ENCODE assay signal across 8 cellular contexts in the genomic region with DNA sequence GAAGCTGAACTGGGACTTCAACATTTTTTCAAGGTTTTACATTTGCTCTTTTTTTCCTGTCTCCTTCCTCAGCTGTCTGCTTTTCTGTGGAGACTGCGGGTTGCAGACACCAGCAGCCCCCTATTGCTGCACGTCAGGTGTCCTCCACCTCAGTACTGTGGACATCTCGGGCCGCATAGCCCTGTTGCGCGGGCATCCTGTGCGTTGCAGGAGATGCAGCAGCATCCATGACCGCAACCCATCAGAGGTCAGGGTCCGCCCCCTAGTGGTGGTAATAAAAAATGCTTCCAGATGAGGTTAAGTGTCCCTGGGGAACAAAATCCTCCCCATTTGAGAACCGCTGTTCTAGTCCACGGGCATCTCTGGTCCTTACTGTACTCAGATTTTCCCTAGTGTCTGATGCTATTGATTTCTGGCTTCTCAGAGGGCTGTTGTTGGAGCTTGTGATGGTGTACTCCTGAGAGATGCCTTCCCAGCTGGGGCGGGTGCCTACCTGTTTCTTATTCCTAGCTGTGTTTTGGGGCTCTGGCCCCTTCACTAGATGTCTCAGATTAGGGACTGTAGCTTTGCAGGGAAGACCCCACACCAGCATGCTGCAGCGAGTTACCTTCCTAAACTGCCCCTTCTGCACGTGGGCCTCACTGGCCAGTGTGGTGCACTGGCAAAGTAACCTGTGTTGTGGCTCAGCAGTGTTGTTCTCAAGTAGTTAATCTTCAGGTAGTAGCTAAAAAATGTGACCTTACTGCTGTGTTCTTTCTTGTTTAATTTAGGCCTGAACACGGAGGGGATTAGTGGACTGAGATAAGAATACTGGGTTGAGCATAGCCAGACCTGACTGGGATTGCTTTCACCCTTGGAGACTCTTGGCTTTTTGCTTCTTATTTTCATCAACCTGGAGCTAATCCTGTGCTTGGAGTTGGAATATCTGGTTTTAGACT. TPM values are rescaled to one million over a fixed set of nuclear protein-coding genes. Genes with fewer than 3 reads are reported as not detected.
DNase-seq lines count a peak whose midpoint lies in the region; ATAC-seq and TF ChIP-seq lines count a peak whose summit lies in the region.

No MANE protein-coding gene starts in this region.

- H3K27me3 Mint-ChIP-seq in HFFc6 (ENCODE audit: insufficient read depth) (peaks cover 1% of the 10 kb centered on the region), T-helper 17 cell (no peaks in the 10 kb centered on the region)

- H3K27ac Mint-ChIP-seq in HFFc6 (peak overlapping the region; percentile 77), T-helper 17 cell (peak overlapping the region; percentile 92)

- H3K36me3 Mint-ChIP-seq in HFFc6 (ENCODE audit: low read depth) (peaks cover 15% of the 10 kb centered on the region), T-helper 17 cell (ENCODE audit: low read depth) (peaks cover 2% of the 10 kb centered on the region)

- H3K9me3 Mint-ChIP-seq in HFFc6: no peaks in the 10 kb centered on the region

- H3K4me3 Mint-ChIP-seq in HFFc6 (peak overlapping the region; percentile 47; the same call in 1 of the 2 replicates), T-helper 17 cell (no peak overlapping the region)

- ATAC-seq in T-helper 17 cell (peak; percentile 96), left ventricle myocardium superior (peak; percentile 92), sciatic nerve (peak; percentile 93), GM18520 (IDR thresholded peaks at IDR 0.05; ENCODE audit: unreplicated experiment) (no peak)

- no peaks in the 10 kb centered on the region for H3K9me3 ChIP-seq in T-helper 17 cell (ENCODE audit: control insufficient read depth, low read length, poor library complexity, severe bottlenecking)

- peak; percentile 30 for DNase-seq in GDM1 (lab: John Stamatoyannopoulos, UW)
- peak; percentile 69 for DNase-seq in HFFc6
- peak; percentile 0 for DNase-seq in NCI-H128 (lab: John Stamatoyannopoulos, UW; ENCODE audit: unreplicated experiment)
- peak; percentile 48 to 59 (median 57) for DNase-seq in T-helper 17 cell
- DNase-seq in amniotic epithelial cell (ENCODE audit: low read depth): peak; percentile 77
- DNase-seq in left ventricle myocardium superior: peak; percentile 65
- DNase-seq in sciatic nerve (ENCODE audit: low spot score): peak; percentile 78

- H3K4me1 Mint-ChIP-seq in HFFc6 (ENCODE audit: low read depth): peaks cover 24% of the 10 kb centered on the region
- peaks cover 27% of the 10 kb centered on the region for H3K4me1 Mint-ChIP-seq in T-helper 17 cell

- TF ChIP-seq CTCF in HFFc6 (IDR thresholded peaks at IDR 0.05): peak; percentile 99

- intact Hi-C loops in left ventricle myocardium superior (cut with micrococcal nuclease): no loop called here
- intact Hi-C loops in sciatic nerve (cut with DNase I): loop anchor here (5.0 kb wide), 1 partner anchor 152 kb away; no protein-coding TSS in a partner anchor

RNA-seq across cellular contexts. Expression of gene NSD2, which starts 28.2 kb away (rescaled TPM):
- 100 to 1,000 TPM in 4 of 6 experiments, 10 to 100 TPM in 2; 65.2 to 121 (median 109) TPM for total RNA-seq in HFFc6 (2021; fragmentation: NEBNext Ultra II Directional; extraction: Animal tissue kit (Norgen Biotek cat#: 25700))
- total RNA-seq in T-helper 17 cell: 10 to 100 TPM; 55.0 to 62.2 TPM
- 45.3 TPM for total RNA-seq in left ventricle myocardium superior
- total RNA-seq in sciatic nerve: 51.4 TPM

RNA-seq across cellular contexts. Expression of gene LETM1, which starts 43.5 kb away (rescaled TPM):
- 10 to 100 TPM; 47.4 to 64.0 (median 53.3) TPM for total RNA-seq in HFFc6 (2021; fragmentation: NEBNext Ultra II Directional; extraction: Animal tissue kit (Norgen Biotek cat#: 25700))
- total RNA-seq in T-helper 17 cell (10 to 100 TPM; 34.4 to 41.4 TPM), left ventricle myocardium superior (46.2 TPM), sciatic nerve (37.9 TPM)

Comparison
In these comparisons a context has a peak if more than half of its experiments do, and no peak if none do; other contexts are left out.
1. DNase-seq: peak in every context shown above with its lines; median percentile 78 in sciatic nerve; 77 in amniotic epithelial cell; 69 in HFFc6; 65 in left ventricle myocardium superior; 57 in T-helper 17 cell; 30 in GDM1; 0 in NCI-H128.